Comparison of ENCODE assay signal across 1 cellular context in genomic region chr19:18145391-18145999, GRCh38.
TF ChIP-seq lines count a peak whose summit lies in the region.

No MANE protein-coding gene starts in this region.

TF ChIP-seq in HEK293, 187 proteins besides CTCF, POLR2A, EP300 and RAD21 (continued from another document):
- no peak for TF ChIP-seq PATZ1 (tag by site-specific recombination; IDR thresholded peaks at IDR 0.05)
- no peak for TF ChIP-seq ZNF366 (tag by site-specific recombination; conservative IDR thresholded peaks at IDR 0.05)
- TF ChIP-seq MEIS1 (CRISPR knock-in tag; IDR thresholded peaks at IDR 0.05; ENCODE audit: borderline replicate concordance), result no peak
- TF ChIP-seq ZBTB20 (tag by site-specific recombination; IDR thresholded peaks at IDR 0.05), result no peak
- TF ChIP-seq ZNF664 (tag by site-specific recombination; IDR thresholded peaks at IDR 0.05), result no peak
- TF ChIP-seq SP2 (tag by site-specific recombination; IDR thresholded peaks at IDR 0.05), result 0 out of 2 replicates have a peak, but pooled peaks have one; percentile 14
- TF ChIP-seq ZNF433 (tag by site-specific recombination; IDR thresholded peaks at IDR 0.05; ENCODE audit: low read depth), result no peak
- no peak for TF ChIP-seq ZNF391 (tag by site-specific recombination; IDR thresholded peaks at IDR 0.05; ENCODE audit: borderline replicate concordance, low read depth)
- TF ChIP-seq ZFP3 (tag by site-specific recombination; IDR thresholded peaks at IDR 0.05; ENCODE audit: low read depth), result peak; percentile 97
- no peak for TF ChIP-seq ZNF266 (tag by site-specific recombination; IDR thresholded peaks at IDR 0.05; ENCODE audit: low read depth)
- no peak for TF ChIP-seq ZNF362 (tag by site-specific recombination; IDR thresholded peaks at IDR 0.05)
